25 cellular contexts compared by ENCODE assay signal in the genomic region with DNA sequence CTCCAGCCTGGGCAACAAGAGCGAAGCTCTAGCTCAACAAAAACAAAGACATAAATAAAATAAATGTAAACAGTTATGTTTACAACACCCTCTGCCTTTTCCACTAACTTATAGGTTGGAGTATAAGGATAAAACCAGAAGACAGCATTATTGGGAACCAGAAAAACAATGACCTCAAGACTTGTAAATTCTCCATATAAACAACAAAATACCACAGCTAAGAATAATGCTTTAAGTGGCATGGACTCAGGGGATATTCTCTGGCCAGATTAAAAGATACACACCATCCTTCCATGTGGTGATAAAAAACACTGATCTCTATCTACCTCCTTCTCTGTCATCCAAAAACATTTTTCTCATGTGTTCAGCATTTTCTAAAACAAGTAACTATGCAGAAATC.
"Had no signal": no experiment of that assay in that cellular context is flagged by ENCODE, and none has a peak within 500 bp of the region (broad histone marks: within the 10 kb centered on the region; RNA-seq: fewer than 3 reads in every experiment).

No MANE protein-coding gene starts in this region.

- H3K4me3 Mint-ChIP-seq: naive thymus-derived CD4-positive, alpha-beta T cell; nephron; neural progenitor cell; stimulated activated effector memory CD8-positive, alpha-beta T cell treated with anti-CD3 and anti-CD28 coated beads, Interleukin-12 subunit alpha, Interleukin-12 subunit beta, amount 100 ng/mL, for 72 hours; type B pancreatic cell had no signal

- H3K4me3 ChIP-seq: dorsolateral prefrontal cortex, gastroesophageal sphincter, heart left ventricle, hepatocyte, neural progenitor cell, prostate gland, right atrium auricular region, smooth muscle cell, stomach, thyroid gland had no signal

- H3K27ac Mint-ChIP-seq: naive thymus-derived CD4-positive, alpha-beta T cell; nephron; neural progenitor cell; stimulated activated effector memory CD8-positive, alpha-beta T cell treated with anti-CD3 and anti-CD28 coated beads, Interleukin-12 subunit alpha, Interleukin-12 subunit beta, amount 100 ng/mL, for 72 hours; type B pancreatic cell had no signal

- H3K9ac ChIP-seq: neural progenitor cell had no signal

- H3K9me3 ChIP-seq: gastroesophageal sphincter, prostate gland, right atrium auricular region, stomach, thyroid gland had no signal

- H3K4me2 ChIP-seq: hepatocyte, neural progenitor cell, smooth muscle cell had no signal

- H2AFZ ChIP-seq: hepatocyte, neural progenitor cell had no signal

- H3K27me3 ChIP-seq: dorsolateral prefrontal cortex, foreskin keratinocyte, gastroesophageal sphincter, heart left ventricle, hepatocyte, neural progenitor cell, right atrium auricular region, stomach, thyroid gland had no signal

- H3K36me3 ChIP-seq: gastroesophageal sphincter, heart left ventricle, neural progenitor cell, prostate gland, right atrium auricular region, stomach, thyroid gland had no signal

- ATAC-seq: foreskin keratinocyte; gastroesophageal sphincter; heart left ventricle; left lobe of liver; naive thymus-derived CD4-positive, alpha-beta T cell; sciatic nerve; stimulated activated effector memory CD8-positive, alpha-beta T cell treated with anti-CD3 and anti-CD28 coated beads, Interleukin-12 subunit alpha, Interleukin-12 subunit beta, amount 100 ng/mL, for 72 hours had no signal

- H3K9me3 Mint-ChIP-seq: stimulated activated effector memory CD8-positive, alpha-beta T cell treated with anti-CD3 and anti-CD28 coated beads, Interleukin-12 subunit alpha, Interleukin-12 subunit beta, amount 100 ng/mL, for 72 hours; type B pancreatic cell had no signal

- DNase-seq: dorsolateral prefrontal cortex; effector CD4-positive, alpha-beta T cell; foreskin keratinocyte; heart left ventricle; kidney; mesendoderm; midbrain; naive thymus-derived CD4-positive, alpha-beta T cell; stimulated activated CD4-positive, alpha-beta T cell treated with anti-CD3 and anti-CD28 coated beads, Interleukin-12 subunit alpha, Interleukin-12 subunit beta, amount 100 ng/mL, for 4 hours; stimulated activated CD4-positive, alpha-beta T cell treated with anti-CD3 and anti-CD28 coated beads, Interleukin-1b, Interleukin-23, amount 100 ng/mL, for 48 hours; stimulated activated CD4-positive, alpha-beta T cell treated with anti-CD3 and anti-CD28 coated beads, Interleukin-4, amount 100 ng/mL, for 24 hours; stimulated activated naive CD4-positive, alpha-beta T cell treated with Interleukin-2 at 50 U/mL for 16 hours; stomach; thyroid gland had no signal

- H3K27me3 Mint-ChIP-seq: naive thymus-derived CD4-positive, alpha-beta T cell; type B pancreatic cell had no signal

- H3K36me3 Mint-ChIP-seq: naive thymus-derived CD4-positive, alpha-beta T cell; stimulated activated effector memory CD8-positive, alpha-beta T cell treated with anti-CD3 and anti-CD28 coated beads, Interleukin-12 subunit alpha, Interleukin-12 subunit beta, amount 100 ng/mL, for 72 hours; type B pancreatic cell had no signal

- H3K4me1 ChIP-seq: foreskin keratinocyte, thyroid gland had no signal

- H3K4me1 Mint-ChIP-seq: naive thymus-derived CD4-positive, alpha-beta T cell; stimulated activated effector memory CD8-positive, alpha-beta T cell treated with anti-CD3 and anti-CD28 coated beads, Interleukin-12 subunit alpha, Interleukin-12 subunit beta, amount 100 ng/mL, for 72 hours had no signal

- H3K27ac ChIP-seq: dorsolateral prefrontal cortex, foreskin keratinocyte, gastroesophageal sphincter, heart left ventricle, hepatocyte, neural progenitor cell, prostate gland, right atrium auricular region, stomach, thyroid gland had no signal
